2 cellular contexts compared by ENCODE assay signal in the genomic region with DNA sequence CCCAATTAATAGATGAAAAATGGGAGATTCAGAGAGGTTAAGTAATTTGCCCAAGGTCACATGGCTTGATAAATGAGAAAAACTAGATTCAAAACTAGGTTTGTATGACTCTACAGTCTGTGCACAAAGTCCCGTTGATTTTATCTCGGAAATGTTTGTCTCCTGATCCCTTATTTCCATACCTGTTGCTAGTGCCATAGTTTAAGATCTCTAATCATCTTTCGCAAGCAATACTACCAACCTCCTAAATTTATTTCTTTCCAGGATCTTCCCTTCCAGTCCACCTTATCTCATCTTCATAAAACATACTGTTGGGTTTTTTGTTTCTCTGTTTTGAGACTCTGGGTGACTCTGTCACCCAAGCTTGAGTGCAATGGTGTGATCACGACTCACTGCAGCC.
TF ChIP-seq lines count a peak whose summit lies in the region.

No MANE protein-coding gene starts in this region.

TF ChIP-seq in SK-N-SH, 30 proteins besides CTCF, POLR2A, EP300 and RAD21 (continued from another document):
- TF ChIP-seq, protein P1, sequence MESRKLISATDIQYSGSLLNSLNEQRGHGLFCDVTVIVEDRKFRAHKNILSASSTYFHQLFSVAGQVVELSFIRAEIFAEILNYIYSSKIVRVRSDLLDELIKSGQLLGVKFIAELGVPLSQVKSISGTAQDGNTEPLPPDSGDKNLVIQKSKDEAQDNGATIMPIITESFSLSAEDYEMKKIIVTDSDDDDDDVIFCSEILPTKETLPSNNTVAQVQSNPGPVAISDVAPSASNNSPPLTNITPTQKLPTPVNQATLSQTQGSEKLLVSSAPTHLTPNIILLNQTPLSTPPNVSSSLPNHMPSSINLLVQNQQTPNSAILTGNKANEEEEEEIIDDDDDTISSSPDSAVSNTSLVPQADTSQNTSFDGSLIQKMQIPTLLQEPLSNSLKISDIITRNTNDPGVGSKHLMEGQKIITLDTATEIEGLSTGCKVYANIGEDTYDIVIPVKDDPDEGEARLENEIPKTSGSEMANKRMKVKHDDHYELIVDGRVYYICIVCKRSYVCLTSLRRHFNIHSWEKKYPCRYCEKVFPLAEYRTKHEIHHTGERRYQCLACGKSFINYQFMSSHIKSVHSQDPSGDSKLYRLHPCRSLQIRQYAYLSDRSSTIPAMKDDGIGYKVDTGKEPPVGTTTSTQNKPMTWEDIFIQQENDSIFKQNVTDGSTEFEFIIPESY (IDR thresholded peaks at IDR 0.05; ENCODE audit: borderline replicate concordance, low read depth): no peak
- no peak for TF ChIP-seq EZH2phosphoT487 (IDR thresholded peaks at IDR 0.05; ENCODE audit: borderline replicate concordance, low read depth)
- no peak for TF ChIP-seq POLR2AphosphoS5 (IDR thresholded peaks at IDR 0.05; ENCODE audit: low read depth, low read length)
- no peak for TF ChIP-seq TEAD4 (IDR thresholded peaks at IDR 0.05; ENCODE audit: borderline replicate concordance, insufficient read depth)
- no peak for TF ChIP-seq NRF1 (IDR thresholded peaks at IDR 0.05; ENCODE audit: low read depth, low read length)
- TF ChIP-seq GATA2 (CRISPR knock-in tag; IDR thresholded peaks at IDR 0.05): no peak
- TF ChIP-seq TCF12 (IDR thresholded peaks at IDR 0.05): no peak

TF ChIP-seq in SK-N-SH treated with all-trans-retinoic acid at 6 μM for 48 hours, 23 proteins besides CTCF, POLR2A, EP300 and RAD21:
- TF ChIP-seq, protein P2, sequence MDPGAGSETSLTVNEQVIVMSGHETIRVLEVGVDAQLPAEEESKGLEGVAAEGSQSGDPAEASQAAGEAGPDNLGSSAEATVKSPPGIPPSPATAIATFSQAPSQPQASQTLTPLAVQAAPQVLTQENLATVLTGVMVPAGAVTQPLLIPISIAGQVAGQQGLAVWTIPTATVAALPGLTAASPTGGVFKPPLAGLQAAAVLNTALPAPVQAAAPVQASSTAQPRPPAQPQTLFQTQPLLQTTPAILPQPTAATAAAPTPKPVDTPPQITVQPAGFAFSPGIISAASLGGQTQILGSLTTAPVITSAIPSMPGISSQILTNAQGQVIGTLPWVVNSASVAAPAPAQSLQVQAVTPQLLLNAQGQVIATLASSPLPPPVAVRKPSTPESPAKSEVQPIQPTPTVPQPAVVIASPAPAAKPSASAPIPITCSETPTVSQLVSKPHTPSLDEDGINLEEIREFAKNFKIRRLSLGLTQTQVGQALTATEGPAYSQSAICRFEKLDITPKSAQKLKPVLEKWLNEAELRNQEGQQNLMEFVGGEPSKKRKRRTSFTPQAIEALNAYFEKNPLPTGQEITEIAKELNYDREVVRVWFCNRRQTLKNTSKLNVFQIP (CRISPR knock-in tag; IDR thresholded peaks at IDR 0.05; ENCODE audit: borderline replicate concordance, low read depth): no peak
- TF ChIP-seq GLIS3 (CRISPR knock-in tag; IDR thresholded peaks at IDR 0.05) (no peak), BACH2 (CRISPR knock-in tag; IDR thresholded peaks at IDR 0.05; ENCODE audit: borderline replicate concordance) (no peak), SNAI2 (CRISPR knock-in tag; IDR thresholded peaks at IDR 0.05) (no peak)
- TF ChIP-seq, protein P3, sequence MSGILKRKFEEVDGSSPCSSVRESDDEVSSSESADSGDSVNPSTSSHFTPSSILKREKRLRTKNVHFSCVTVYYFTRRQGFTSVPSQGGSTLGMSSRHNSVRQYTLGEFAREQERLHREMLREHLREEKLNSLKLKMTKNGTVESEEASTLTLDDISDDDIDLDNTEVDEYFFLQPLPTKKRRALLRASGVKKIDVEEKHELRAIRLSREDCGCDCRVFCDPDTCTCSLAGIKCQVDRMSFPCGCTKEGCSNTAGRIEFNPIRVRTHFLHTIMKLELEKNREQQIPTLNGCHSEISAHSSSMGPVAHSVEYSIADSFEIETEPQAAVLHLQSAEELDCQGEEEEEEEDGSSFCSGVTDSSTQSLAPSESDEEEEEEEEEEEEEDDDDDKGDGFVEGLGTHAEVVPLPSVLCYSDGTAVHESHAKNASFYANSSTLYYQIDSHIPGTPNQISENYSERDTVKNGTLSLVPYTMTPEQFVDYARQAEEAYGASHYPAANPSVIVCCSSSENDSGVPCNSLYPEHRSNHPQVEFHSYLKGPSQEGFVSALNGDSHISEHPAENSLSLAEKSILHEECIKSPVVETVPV (CRISPR knock-in tag; IDR thresholded peaks at IDR 0.05): no peak
